ENCODE assay signal across 12 cellular contexts in genomic region chr2:33426666-33427231, GRCh38. TPM values are rescaled to one million over a fixed set of nuclear protein-coding genes. Genes with fewer than 3 reads are reported as not detected.
A peak's percentile ranks its signal among the peaks of the same experiment; 100 is the strongest.
DNase-seq lines count a peak whose midpoint lies in the region; ATAC-seq and TF ChIP-seq lines count a peak whose summit lies in the region.
"Had no signal": no experiment of that assay in that cellular context is flagged by ENCODE, and none has a peak within 500 bp of the region (broad histone marks: within the 10 kb centered on the region; RNA-seq: fewer than 3 reads in every experiment).

No MANE protein-coding gene starts in this region.

- no peaks in the 10 kb centered on the region for H3K36me3 ChIP-seq in testis (ENCODE audit: low read depth, missing control alignments)
- H3K36me3 ChIP-seq: sigmoid colon had no signal

- H3K4me3 ChIP-seq in testis (no peak overlapping the region), coronary artery (no peak overlapping the region)
- H3K4me3 ChIP-seq: GM12878, sigmoid colon had no signal

- DNase-seq in NCI-H345 (lab: John Stamatoyannopoulos, UW), result peak; percentile 35
- DNase-seq in NCI-H345 treated with DMSO at 0.1 percent for 48 hours (lab: John Stamatoyannopoulos, UW; ENCODE audit: unreplicated experiment), result no peak
- peak; percentile 19 for DNase-seq in RWPE1 (ENCODE audit: low spot score)
- peak; percentile 32 to 63 for DNase-seq in foreskin keratinocyte
- DNase-seq in testis, result peak; percentile 38
- no peak for DNase-seq in RKO (ENCODE audit: low spot score)
- DNase-seq in coronary artery (ENCODE audit: low spot score), result no peak
- DNase-seq: effector CD8-positive, alpha-beta T cell; NCI-H1694 treated with DMSO at 0.1 percent for 48 hours; sigmoid colon had no signal

- no peaks in the 10 kb centered on the region for H3K27me3 ChIP-seq in foreskin keratinocyte
- no peaks in the 10 kb centered on the region for H3K27me3 ChIP-seq in testis
- H3K27me3 ChIP-seq: sigmoid colon had no signal

- intact Hi-C loops in testis (cut with DNase I; ENCODE audit: low total_unique reads), result no loop called here

- H3K4me1 ChIP-seq in foreskin keratinocyte (peaks cover 7% of the 10 kb centered on the region), testis (no peaks in the 10 kb centered on the region)
- H3K4me1 ChIP-seq: sigmoid colon had no signal

- WGBS in testis, 2 donors, result 75 to 82% methylated on average over 3 of the region's 3 CpGs

- H3K27ac ChIP-seq in RWPE1 (no peak overlapping the region), foreskin keratinocyte (no peak overlapping the region), testis (no peak overlapping the region), coronary artery (no peak overlapping the region)
- H3K27ac ChIP-seq: sigmoid colon had no signal

- H3K9me3 ChIP-seq in testis, result no peaks in the 10 kb centered on the region
- H3K9me3 ChIP-seq: sigmoid colon had no signal

- ATAC-seq in foreskin keratinocyte (peak; percentile 60), GM18517 (IDR thresholded peaks at IDR 0.05; ENCODE audit: unreplicated experiment) (no peak)
- ATAC-seq: GM12878 had no signal

- POLR2A ChIA-PET in RWPE1 (lab: Yijun Ruan, JAX; ENCODE audit: low non-redundant PET), result no interaction called here

- TF ChIP-seq CTCF in RWPE1 (conservative IDR thresholded peaks at IDR 0.05; ENCODE audit: low read depth) (no peak), foreskin keratinocyte (conservative IDR thresholded peaks at IDR 0.05) (no peak), testis (IDR thresholded peaks at IDR 0.05) (no peak), coronary artery (IDR thresholded peaks at IDR 0.05) (no peak)

- CTCF ChIA-PET in RWPE1 (lab: Yijun Ruan, JAX), result no interaction called here

- TF ChIP-seq POLR2A in testis (IDR thresholded peaks at IDR 0.05), result no peak

RNA-seq across cellular contexts. Expression of gene RASGRP3, which starts 49.7 kb away (rescaled TPM):
- 0.25 and 0.61 TPM in 2 replicates for total RNA-seq in foreskin keratinocyte
- 0.19 and 0.22 TPM in 2 replicates for polyA plus RNA-seq in foreskin keratinocyte
- total RNA-seq in testis, result 10 to 100 TPM in 1 of 2 donors, 1 to 10 TPM in 1; 8.2 to 26.3 TPM
- polyA plus RNA-seq in testis (ENCODE audit: insufficient read depth, low read depth, low replicate concordance), result 2.8 TPM

Comparison
In these comparisons a context has a peak if more than half of its experiments do, and no peak if none do; other contexts are left out.
1. DNase-seq: peak in NCI-H345 (single experiment), RWPE1 (single experiment), foreskin keratinocyte (2 of 2) and testis (single experiment); none in NCI-H345 treated with DMSO at 0.1 percent for 48 hours (single experiment), RKO (single experiment) and coronary artery (single experiment).